In the genomic region with DNA sequence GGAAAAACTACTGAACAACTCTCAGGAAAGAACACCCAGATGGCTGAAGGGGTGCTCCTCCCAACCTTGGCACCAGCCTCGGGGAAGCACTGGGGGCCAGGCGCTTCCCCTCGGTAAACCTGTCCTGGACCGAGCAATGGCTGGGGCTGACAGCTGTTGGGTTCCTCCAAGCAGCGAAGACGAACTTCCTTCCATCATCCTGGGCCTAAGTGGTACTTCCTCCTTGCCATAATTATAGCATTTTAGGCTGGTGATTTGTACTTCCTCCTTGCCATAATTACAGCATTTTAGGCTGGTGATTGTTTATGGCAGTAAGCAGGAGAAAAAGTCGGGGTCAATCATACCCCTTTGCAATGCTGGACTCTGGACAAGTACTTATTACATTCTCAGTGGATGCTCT, we compare ENCODE assay signal across 9 cellular contexts.
DNase-seq lines count a peak whose midpoint lies in the region; ATAC-seq, FAIRE-seq and TF ChIP-seq lines count a peak whose summit lies in the region.
"Had no signal": no experiment of that assay in that cellular context is flagged by ENCODE, and none has a peak within 500 bp of the region (broad histone marks: within the 10 kb centered on the region; RNA-seq: fewer than 3 reads in every experiment).

No MANE protein-coding gene starts in this region.

- WGBS in lower leg skin, 2 donors, result 49 to 62% methylated on average over 7 of the region's 7 CpGs

- H3K27ac Mint-ChIP-seq in CD8-positive, alpha-beta T cell, result peak overlapping the region; percentile 78
- peak overlapping the region; percentile 57 for H3K27ac Mint-ChIP-seq in activated naive CD8-positive, alpha-beta T cell treated with anti-CD3 and anti-CD28 coated beads, Interleukin-2, amount 50 U/mL, for 24 hours
- peak overlapping the region; percentile 44 for H3K27ac Mint-ChIP-seq in neural crest cell (ENCODE audit: unreplicated experiment)

- H3F3A ChIP-seq in Loucy (ENCODE audit: low read depth), result no peaks in the 10 kb centered on the region; the same call in 1 of the 2 replicates

- H3K4me3 Mint-ChIP-seq in CD8-positive, alpha-beta T cell, result peak overlapping the region; percentile 59
- no peak overlapping the region for H3K4me3 Mint-ChIP-seq in activated naive CD8-positive, alpha-beta T cell treated with anti-CD3 and anti-CD28 coated beads, Interleukin-2, amount 50 U/mL, for 24 hours
- no peak overlapping the region for H3K4me3 Mint-ChIP-seq in neural crest cell

- no peaks in the 10 kb centered on the region for H4K20me1 ChIP-seq in Loucy (ENCODE audit: insufficient read depth, low read length, poor library complexity, severe bottlenecking)

- FAIRE-seq in D721Med (lab: Jason Lieb, UNC), result no peak

- H3K27ac ChIP-seq in CD8-positive, alpha-beta T cell (ENCODE audit: low read depth, low read length), result peak overlapping the region; percentile 2

- TF ChIP-seq POLR2A in lower leg skin (IDR thresholded peaks at IDR 0.05), result no peak

- peaks cover 63% of the 10 kb centered on the region for H3K4me1 ChIP-seq in CD8-positive, alpha-beta T cell (ENCODE audit: insufficient read depth, low read length)
- H3K4me1 ChIP-seq in Loucy (ENCODE audit: insufficient read depth, low read length, poor library complexity, severe bottlenecking), result peaks cover 22% of the 10 kb centered on the region

- H3K9ac ChIP-seq in Loucy (ENCODE audit: low read depth, low read length, poor library complexity, severe bottlenecking), result peak overlapping the region; percentile 34

- no peaks in the 10 kb centered on the region for H3K27me3 ChIP-seq in CD8-positive, alpha-beta T cell (ENCODE audit: insufficient read depth, low read length)
- no peaks in the 10 kb centered on the region for H3K27me3 ChIP-seq in Loucy (ENCODE audit: insufficient read depth, low read length, poor library complexity, severe bottlenecking)

- no peaks in the 10 kb centered on the region for H3K9me3 Mint-ChIP-seq in CD8-positive, alpha-beta T cell
- no peaks in the 10 kb centered on the region for H3K9me3 Mint-ChIP-seq in activated naive CD8-positive, alpha-beta T cell treated with anti-CD3 and anti-CD28 coated beads, Interleukin-2, amount 50 U/mL, for 24 hours
- peaks cover 5% of the 10 kb centered on the region for H3K9me3 Mint-ChIP-seq in neural crest cell

- DNase-seq in CD8-positive, alpha-beta T cell, result no peak
- no peak for DNase-seq in activated naive CD8-positive, alpha-beta T cell treated with anti-CD3 and anti-CD28 coated beads, Interleukin-2, amount 50 U/mL, for 24 hours
- no peak for DNase-seq in neural crest cell (ENCODE audit: low read depth, low spot score)
- no peak for DNase-seq in lower leg skin (ENCODE audit: low spot score in 2 of 2)
- DNase-seq in glomerular visceral epithelial cell (ENCODE audit: extremely low spot score), result no peak
- DNase-seq in D721Med (ENCODE audit: insufficient read length, low spot score), result no peak
- no peak for DNase-seq in NCI-H187 (lab: John Stamatoyannopoulos, UW)
- DNase-seq: NCI-H774 had no signal

- intact Hi-C loops in CD8-positive, alpha-beta T cell (cut with DNase I, micrococcal nuclease), result no loop called here
- intact Hi-C loops in lower leg skin (cut with DNase I; ENCODE audit: low total_unique reads), result no loop called here

- ATAC-seq in CD8-positive, alpha-beta T cell, result no peak
- no peak for ATAC-seq in activated naive CD8-positive, alpha-beta T cell treated with anti-CD3 and anti-CD28 coated beads, Interleukin-2, amount 50 U/mL, for 24 hours

- no peak for TF ChIP-seq CTCF in CD8-positive, alpha-beta T cell (IDR thresholded peaks at IDR 0.05)
- TF ChIP-seq CTCF in Loucy (conservative IDR thresholded peaks at IDR 0.05; ENCODE audit: low read length) (no peak), neural crest cell (conservative IDR thresholded peaks at IDR 0.05) (no peak), lower leg skin (IDR thresholded peaks at IDR 0.05) (no peak), D721Med (IDR thresholded peaks at IDR 0.05; ENCODE audit: insufficient read depth, missing control alignments) (no peak)

- CTCF ChIA-PET in CD8-positive, alpha-beta T cell (lab: Charles Lee), result interaction anchor here (3.1 to 4.1 kb wide), 2 partner anchors 36 to 69 kb away, joined by 16 to 43 read pairs; a partner anchor contains a TSS

- no peaks in the 10 kb centered on the region for H3K27me3 Mint-ChIP-seq in CD8-positive, alpha-beta T cell (ENCODE audit: low read depth)
- no peaks in the 10 kb centered on the region for H3K27me3 Mint-ChIP-seq in activated naive CD8-positive, alpha-beta T cell treated with anti-CD3 and anti-CD28 coated beads, Interleukin-2, amount 50 U/mL, for 24 hours
- no peaks in the 10 kb centered on the region for H3K27me3 Mint-ChIP-seq in neural crest cell (ENCODE audit: low read depth)

- H3K36me3 Mint-ChIP-seq in CD8-positive, alpha-beta T cell, result no peaks in the 10 kb centered on the region
- peaks cover 6% of the 10 kb centered on the region for H3K36me3 Mint-ChIP-seq in activated naive CD8-positive, alpha-beta T cell treated with anti-CD3 and anti-CD28 coated beads, Interleukin-2, amount 50 U/mL, for 24 hours (ENCODE audit: low read depth)
- peaks cover 5% of the 10 kb centered on the region for H3K36me3 Mint-ChIP-seq in neural crest cell (ENCODE audit: low read depth)

- H3K4me2 ChIP-seq in Loucy (ENCODE audit: low read depth, low read length, poor library complexity, severe bottlenecking), result peak overlapping the region; percentile 65

- no peaks in the 10 kb centered on the region for H3K36me3 ChIP-seq in CD8-positive, alpha-beta T cell (ENCODE audit: insufficient read depth, low read length)
- H3K36me3 ChIP-seq in Loucy (ENCODE audit: insufficient read depth, low read length), result no peaks in the 10 kb centered on the region

- H3K4me1 Mint-ChIP-seq in CD8-positive, alpha-beta T cell (ENCODE audit: low read depth), result peaks cover 65% of the 10 kb centered on the region
- H3K4me1 Mint-ChIP-seq in activated naive CD8-positive, alpha-beta T cell treated with anti-CD3 and anti-CD28 coated beads, Interleukin-2, amount 50 U/mL, for 24 hours, result peaks cover 49% of the 10 kb centered on the region
- peaks cover 23% of the 10 kb centered on the region for H3K4me1 Mint-ChIP-seq in neural crest cell

- H2AFZ ChIP-seq in Loucy (ENCODE audit: low read length), result peak overlapping the region; percentile 80

- no peaks in the 10 kb centered on the region for H3K9me2 ChIP-seq in Loucy (replicated peaks; ENCODE audit: low read depth, low read length)

- no peaks in the 10 kb centered on the region for H3K9me3 ChIP-seq in CD8-positive, alpha-beta T cell (ENCODE audit: low read length)
- no peaks in the 10 kb centered on the region for H3K9me3 ChIP-seq in Loucy (ENCODE audit: insufficient read depth, low read depth, low read length)

- no peaks in the 10 kb centered on the region for H3K79me2 ChIP-seq in Loucy (ENCODE audit: insufficient read depth, low read length)

- POLR2A ChIA-PET in CD8-positive, alpha-beta T cell (lab: Charles Lee), result no interaction called here

- no peak overlapping the region for H3K4me3 ChIP-seq in CD8-positive, alpha-beta T cell (ENCODE audit: low read depth, low read length)
- H3K4me3 ChIP-seq in Loucy (ENCODE audit: low read length, poor library complexity, severe bottlenecking) (peak overlapping the region; percentile 49), lower leg skin (ENCODE audit: low read depth, poor library complexity, severe bottlenecking) (no peak overlapping the region)
